Comparison of ENCODE assay signal across 8 cellular contexts in the genomic region with DNA sequence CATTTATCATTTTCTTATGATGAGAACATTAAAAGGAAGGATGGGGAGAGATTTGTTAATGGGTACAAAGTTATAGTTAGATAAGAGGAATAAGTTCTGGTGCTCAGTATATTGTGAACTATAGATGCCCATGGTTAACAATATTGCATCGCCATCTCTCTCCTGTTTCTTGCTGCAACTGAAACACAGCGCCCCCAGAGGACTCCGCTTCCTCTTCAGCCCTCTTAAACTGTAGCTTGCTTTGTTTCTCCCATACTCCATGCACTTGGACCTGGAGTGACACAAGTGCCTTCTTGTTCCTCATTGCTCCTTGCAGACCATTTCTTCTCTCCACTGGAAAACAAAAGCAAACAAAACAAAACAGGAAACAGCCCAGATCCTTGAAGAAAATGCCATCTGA.
DNase-seq lines count a peak whose midpoint lies in the region; ATAC-seq, FAIRE-seq and TF ChIP-seq lines count a peak whose summit lies in the region.

No MANE protein-coding gene starts in this region.

- intact Hi-C loops in A673 (cut with micrococcal nuclease; ENCODE audit: unreplicated experiment): loop anchor here (5.0 kb wide), 1 partner anchor 243 kb away; no protein-coding TSS in a partner anchor

- H3K27me3 Mint-ChIP-seq in glutamatergic neuron (ENCODE audit: unreplicated experiment): no peaks in the 10 kb centered on the region

- H3K36me3 ChIP-seq in A673 (ENCODE audit: insufficient read depth, low read length, poor library complexity, severe bottlenecking) (no peaks in the 10 kb centered on the region), RWPE2 (ENCODE audit: low read depth) (no peaks in the 10 kb centered on the region)

- H3K9me3 Mint-ChIP-seq in glutamatergic neuron (ENCODE audit: unreplicated experiment): no peaks in the 10 kb centered on the region

- H3K27me3 ChIP-seq in A673 (replicated peaks; ENCODE audit: insufficient read depth, low read depth, low read length, poor library complexity): no peaks in the 10 kb centered on the region
- H3K27me3 ChIP-seq in RWPE2 (ENCODE audit: insufficient read depth, poor library complexity, severe bottlenecking): no peaks in the 10 kb centered on the region

- H3K4me1 ChIP-seq in A673 (ENCODE audit: insufficient read depth, low read length, poor library complexity, severe bottlenecking) (no peaks in the 10 kb centered on the region), RWPE2 (ENCODE audit: insufficient read depth, poor library complexity, severe bottlenecking) (no peaks in the 10 kb centered on the region)

- H3K9me3 ChIP-seq in A673 (ENCODE audit: low read depth, low read length, poor library complexity, severe bottlenecking) (no peaks in the 10 kb centered on the region), RWPE2 (ENCODE audit: severe bottlenecking) (no peaks in the 10 kb centered on the region)

- H3K27ac Mint-ChIP-seq in glutamatergic neuron (ENCODE audit: unreplicated experiment): no peak overlapping the region

- DNase-seq in A673 (ENCODE audit: low spot score) (peak; percentile 61), GM12864 (ENCODE audit: low read depth) (no peak), RWPE2 (ENCODE audit: low spot score) (no peak), glutamatergic neuron (peak; percentile 69), urothelium cell line (ENCODE audit: low spot score) (peak; percentile 31), omental fat pad (ENCODE audit: low spot score) (no peak), H54 (ENCODE audit: insufficient read length, low spot score) (no peak)

- H3K4me3 ChIP-seq in A673 (ENCODE audit: low read depth, low read length, poor library complexity, severe bottlenecking) (no peak overlapping the region), GM12864 (ENCODE audit: low read depth, low read length) (no peak overlapping the region), RWPE2 (ENCODE audit: severe bottlenecking) (no peak overlapping the region)

- TF ChIP-seq POLR2A in H54 (IDR thresholded peaks at IDR 0.05; ENCODE audit: low read depth, low read length): no peak

- TF ChIP-seq CTCF in A673 (conservative IDR thresholded peaks at IDR 0.05; ENCODE audit: low read depth, low read length) (peak; percentile 81), GM12864 (IDR thresholded peaks at IDR 0.05; ENCODE audit: low read depth, low read length, missing control alignments) (peak; percentile 68), RWPE2 (IDR thresholded peaks at IDR 0.05; ENCODE audit: poor library complexity, severe bottlenecking) (peak; percentile 49), glutamatergic neuron (IDR thresholded peaks at IDR 0.05; ENCODE audit: partially characterized antibody, unreplicated experiment) (peak; percentile 67), omental fat pad (IDR thresholded peaks at IDR 0.05) (no peak)

- POLR2A ChIA-PET in A673 (lab: Charles Lee; ENCODE audit: low non-redundant PET): no interaction called here

- no peaks in the 10 kb centered on the region for H3K36me3 Mint-ChIP-seq in glutamatergic neuron (ENCODE audit: unreplicated experiment)

- H3K4me3 Mint-ChIP-seq in glutamatergic neuron (ENCODE audit: unreplicated experiment): no peak overlapping the region

- ATAC-seq in RWPE2 (ENCODE audit: low read depth): no peak
- no peak for ATAC-seq in omental fat pad (ENCODE audit: low FRiP score)
- ATAC-seq in HG03520 (IDR thresholded peaks at IDR 0.05; ENCODE audit: unreplicated experiment): no peak

- peaks cover under 1% of the 10 kb centered on the region for H3K4me1 Mint-ChIP-seq in glutamatergic neuron (ENCODE audit: low read depth, unreplicated experiment)

- H3K27ac ChIP-seq in A673 (ENCODE audit: low read depth, low read length, poor library complexity, severe bottlenecking): no peak overlapping the region
- no peak overlapping the region for H3K27ac ChIP-seq in RWPE2 (ENCODE audit: poor library complexity, severe bottlenecking)

- CTCF ChIA-PET in A673 (lab: Charles Lee): interaction anchor here (0.6 to 1.0 kb wide), 2 partner anchors 18 to 45 kb away, joined by 3 read pairs; no protein-coding TSS in a partner anchor

- FAIRE-seq in urothelium cell line (lab: Jason Lieb, UNC) (no peak), H54 (lab: Jason Lieb, UNC) (no peak)

- no TSS peak for BruUV-seq in A673 (replicated peaks; lab: Mats Ljungman, UMichigan)

Comparison
In these comparisons a context has a peak if more than half of its experiments do, and no peak if none do; other contexts are left out.
1. DNase-seq: peak in A673 (single experiment), glutamatergic neuron (single experiment) and urothelium cell line (single experiment); none in GM12864 (single experiment), RWPE2 (single experiment), omental fat pad (single experiment) and H54 (single experiment).
2. CTCF ChIP-seq: peak in A673 (single experiment), GM12864 (single experiment), RWPE2 (single experiment) and glutamatergic neuron (single experiment); none in omental fat pad (0 of 3).